3 cellular contexts compared by ENCODE assay signal in genomic region chr7:36083626-36084380, GRCh38.
TF ChIP-seq lines count a peak whose summit lies in the region.

No MANE protein-coding gene starts in this region.

TF ChIP-seq in A549, 52 proteins besides CTCF, POLR2A, EP300 and RAD21:
- TF ChIP-seq HES2 (IDR thresholded peaks at IDR 0.05) = no peak
- TF ChIP-seq MAFK (IDR thresholded peaks at IDR 0.05; ENCODE audit: partially characterized antibody) = no peak
- no peak for TF ChIP-seq E2F6 (IDR thresholded peaks at IDR 0.05; ENCODE audit: borderline replicate concordance, low read depth)
- TF ChIP-seq CEBPB (IDR thresholded peaks at IDR 0.05) = no peak
- no peak for TF ChIP-seq ZSCAN20 (CRISPR knock-in tag; IDR thresholded peaks at IDR 0.05)
- TF ChIP-seq JUN (IDR thresholded peaks at IDR 0.05) = no peak
- no peak for TF ChIP-seq ZFP36 (IDR thresholded peaks at IDR 0.05; ENCODE audit: borderline replicate concordance, partially characterized antibody)
- TF ChIP-seq GATA3 (IDR thresholded peaks at IDR 0.05; ENCODE audit: borderline replicate concordance) = no peak
- no peak for TF ChIP-seq RCOR1 (IDR thresholded peaks at IDR 0.05; ENCODE audit: low read depth, low read length)
- TF ChIP-seq TFCP2L1 (CRISPR knock-in tag; IDR thresholded peaks at IDR 0.05) = no peak
- no peak for TF ChIP-seq CHD4 (IDR thresholded peaks at IDR 0.05; ENCODE audit: borderline replicate concordance)
- no peak for TF ChIP-seq FOSB (CRISPR knock-in tag; IDR thresholded peaks at IDR 0.05)
- TF ChIP-seq REST (IDR thresholded peaks at IDR 0.05) = no peak

TF ChIP-seq in GM23338, 12 proteins besides CTCF, POLR2A, EP300 and RAD21:
- TF ChIP-seq, protein P1, sequence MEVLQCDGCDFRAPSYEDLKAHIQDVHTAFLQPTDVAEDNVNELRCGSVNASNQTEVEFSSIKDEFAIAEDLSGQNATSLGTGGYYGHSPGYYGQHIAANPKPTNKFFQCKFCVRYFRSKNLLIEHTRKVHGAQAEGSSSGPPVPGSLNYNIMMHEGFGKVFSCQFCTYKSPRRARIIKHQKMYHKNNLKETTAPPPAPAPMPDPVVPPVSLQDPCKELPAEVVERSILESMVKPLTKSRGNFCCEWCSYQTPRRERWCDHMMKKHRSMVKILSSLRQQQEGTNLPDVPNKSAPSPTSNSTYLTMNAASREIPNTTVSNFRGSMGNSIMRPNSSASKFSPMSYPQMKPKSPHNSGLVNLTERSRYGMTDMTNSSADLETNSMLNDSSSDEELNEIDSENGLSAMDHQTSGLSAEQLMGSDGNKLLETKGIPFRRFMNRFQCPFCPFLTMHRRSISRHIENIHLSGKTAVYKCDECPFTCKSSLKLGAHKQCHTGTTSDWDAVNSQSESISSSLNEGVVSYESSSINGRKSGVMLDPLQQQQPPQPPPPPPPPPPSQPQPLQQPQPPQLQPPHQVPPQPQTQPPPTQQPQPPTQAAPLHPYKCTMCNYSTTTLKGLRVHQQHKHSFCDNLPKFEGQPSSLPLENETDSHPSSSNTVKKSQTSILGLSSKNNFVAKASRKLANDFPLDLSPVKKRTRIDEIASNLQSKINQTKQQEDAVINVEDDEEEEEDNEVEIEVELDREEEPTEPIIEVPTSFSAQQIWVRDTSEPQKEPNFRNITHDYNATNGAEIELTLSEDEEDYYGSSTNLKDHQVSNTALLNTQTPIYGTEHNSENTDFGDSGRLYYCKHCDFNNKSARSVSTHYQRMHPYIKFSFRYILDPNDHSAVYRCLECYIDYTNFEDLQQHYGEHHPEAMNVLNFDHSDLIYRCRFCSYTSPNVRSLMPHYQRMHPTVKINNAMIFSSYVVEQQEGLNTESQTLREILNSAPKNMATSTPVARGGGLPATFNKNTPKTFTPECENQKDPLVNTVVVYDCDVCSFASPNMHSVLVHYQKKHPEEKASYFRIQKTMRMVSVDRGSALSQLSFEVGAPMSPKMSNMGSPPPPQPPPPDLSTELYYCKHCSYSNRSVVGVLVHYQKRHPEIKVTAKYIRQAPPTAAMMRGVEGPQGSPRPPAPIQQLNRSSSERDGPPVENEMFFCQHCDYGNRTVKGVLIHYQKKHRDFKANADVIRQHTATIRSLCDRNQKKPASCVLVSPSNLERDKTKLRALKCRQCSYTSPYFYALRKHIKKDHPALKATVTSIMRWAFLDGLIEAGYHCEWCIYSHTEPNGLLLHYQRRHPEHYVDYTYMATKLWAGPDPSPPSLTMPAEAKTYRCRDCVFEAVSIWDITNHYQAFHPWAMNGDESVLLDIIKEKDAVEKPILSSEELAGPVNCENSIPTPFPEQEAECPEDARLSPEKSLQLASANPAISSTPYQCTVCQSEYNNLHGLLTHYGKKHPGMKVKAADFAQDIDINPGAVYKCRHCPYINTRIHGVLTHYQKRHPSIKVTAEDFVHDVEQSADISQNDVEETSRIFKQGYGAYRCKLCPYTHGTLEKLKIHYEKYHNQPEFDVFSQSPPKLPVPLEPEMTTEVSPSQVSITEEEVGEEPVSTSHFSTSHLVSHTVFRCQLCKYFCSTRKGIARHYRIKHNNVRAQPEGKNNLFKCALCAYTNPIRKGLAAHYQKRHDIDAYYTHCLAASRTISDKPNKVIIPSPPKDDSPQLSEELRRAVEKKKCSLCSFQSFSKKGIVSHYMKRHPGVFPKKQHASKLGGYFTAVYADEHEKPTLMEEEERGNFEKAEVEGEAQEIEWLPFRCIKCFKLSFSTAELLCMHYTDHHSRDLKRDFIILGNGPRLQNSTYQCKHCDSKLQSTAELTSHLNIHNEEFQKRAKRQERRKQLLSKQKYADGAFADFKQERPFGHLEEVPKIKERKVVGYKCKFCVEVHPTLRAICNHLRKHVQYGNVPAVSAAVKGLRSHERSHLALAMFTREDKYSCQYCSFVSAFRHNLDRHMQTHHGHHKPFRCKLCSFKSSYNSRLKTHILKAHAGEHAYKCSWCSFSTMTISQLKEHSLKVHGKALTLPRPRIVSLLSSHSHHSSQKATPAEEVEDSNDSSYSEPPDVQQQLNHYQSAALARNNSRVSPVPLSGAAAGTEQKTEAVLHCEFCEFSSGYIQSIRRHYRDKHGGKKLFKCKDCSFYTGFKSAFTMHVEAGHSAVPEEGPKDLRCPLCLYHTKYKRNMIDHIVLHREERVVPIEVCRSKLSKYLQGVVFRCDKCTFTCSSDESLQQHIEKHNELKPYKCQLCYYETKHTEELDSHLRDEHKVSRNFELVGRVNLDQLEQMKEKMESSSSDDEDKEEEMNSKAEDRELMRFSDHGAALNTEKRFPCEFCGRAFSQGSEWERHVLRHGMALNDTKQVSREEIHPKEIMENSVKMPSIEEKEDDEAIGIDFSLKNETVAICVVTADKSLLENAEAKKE (CRISPR knock-in tag; IDR thresholded peaks at IDR 0.05) = no peak
- TF ChIP-seq POLR2AphosphoS5 (IDR thresholded peaks at IDR 0.05; ENCODE audit: low read depth) (no peak), REST (IDR thresholded peaks at IDR 0.05; ENCODE audit: unreplicated experiment) (no peak), STAT1 (IDR thresholded peaks at IDR 0.05; ENCODE audit: unreplicated experiment) (no peak)

TF ChIP-seq in H1, 55 proteins besides CTCF, POLR2A, EP300 and RAD21 (continued from another document):
- TF ChIP-seq NRF1 (IDR thresholded peaks at IDR 0.05; ENCODE audit: low read depth, low read length) (no peak), FOSL1 (IDR thresholded peaks at IDR 0.05; ENCODE audit: insufficient read depth, low read depth, low read length) (no peak), GTF2F1 (IDR thresholded peaks at IDR 0.05; ENCODE audit: borderline replicate concordance, low read depth, low read length) (no peak), SUZ12 (IDR thresholded peaks at IDR 0.05; ENCODE audit: low read length) (no peak)
